1 cellular context compared by ENCODE assay signal in genomic region chr19:13428352-13428751, GRCh38.
TF ChIP-seq lines count a peak whose summit lies in the region.

No MANE protein-coding gene starts in this region.

TF ChIP-seq in WTC11, 78 proteins besides CTCF, POLR2A, EP300 and RAD21 (continued from another document):
- TF ChIP-seq E2F4 (CRISPR knock-in tag; IDR thresholded peaks at IDR 0.05; ENCODE audit: borderline replicate concordance, low read depth) (no peak), ZNF423 (CRISPR knock-in tag; IDR thresholded peaks at IDR 0.05) (no peak), TCF7 (CRISPR knock-in tag; IDR thresholded peaks at IDR 0.05; ENCODE audit: low read depth) (no peak), SMAD3 (CRISPR knock-in tag; IDR thresholded peaks at IDR 0.05; ENCODE audit: borderline replicate concordance) (no peak), NR3C1 (CRISPR knock-in tag; conservative IDR thresholded peaks at IDR 0.05; ENCODE audit: low read depth) (no peak), NFE2L1 (CRISPR knock-in tag; IDR thresholded peaks at IDR 0.05) (no peak), IRF1 (CRISPR knock-in tag; IDR thresholded peaks at IDR 0.05) (no peak), ELF4 (CRISPR knock-in tag; IDR thresholded peaks at IDR 0.05; ENCODE audit: low read depth) (no peak), ZNF232 (CRISPR knock-in tag; IDR thresholded peaks at IDR 0.05) (no peak), HMGA2 (CRISPR knock-in tag; IDR thresholded peaks at IDR 0.05) (no peak)
